Comparison of ENCODE assay signal across 14 cellular contexts in the genomic region with DNA sequence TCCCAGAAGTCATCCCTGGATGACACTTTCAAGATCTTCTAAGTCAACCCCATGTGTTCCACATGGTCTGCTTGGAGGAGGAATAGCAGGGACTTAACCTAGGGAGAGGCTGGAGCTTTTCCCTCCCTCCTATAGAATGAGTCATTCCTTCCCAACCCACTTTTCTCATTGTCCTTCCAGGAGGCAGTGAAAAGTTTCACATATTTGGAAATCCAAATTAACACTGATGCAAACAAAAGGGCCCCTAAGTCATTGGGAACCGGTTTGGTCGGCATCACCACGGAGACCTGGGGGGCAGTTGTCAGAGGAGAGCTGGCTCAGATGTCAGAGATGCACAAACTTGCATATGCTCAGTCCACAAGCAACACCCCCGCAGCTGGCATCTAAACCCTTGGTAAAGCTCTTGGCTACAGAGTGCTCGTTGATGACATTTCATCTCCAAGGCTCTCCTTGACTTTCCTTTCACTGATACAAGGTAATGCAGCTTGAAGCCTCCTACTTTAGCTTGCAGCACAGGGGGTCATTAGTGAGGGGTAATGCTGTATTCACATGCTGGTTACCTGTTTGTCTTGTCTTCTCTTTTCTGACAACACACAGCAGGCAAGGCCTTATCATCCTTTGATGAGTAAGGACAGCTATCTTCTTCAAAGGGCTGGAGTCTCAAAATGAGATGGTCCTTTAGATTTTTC. TPM values are rescaled to one million over a fixed set of nuclear protein-coding genes. Genes with fewer than 3 reads are reported as not detected.
DNase-seq lines count a peak whose midpoint lies in the region; ATAC-seq, FAIRE-seq and TF ChIP-seq lines count a peak whose summit lies in the region.
"Had no signal": no experiment of that assay in that cellular context is flagged by ENCODE, and none has a peak within 500 bp of the region (broad histone marks: within the 10 kb centered on the region; RNA-seq: fewer than 3 reads in every experiment).

No MANE protein-coding gene starts in this region.

- H3K27ac ChIP-seq in A549: peak overlapping the region; percentile 28 to 74; a peak in 3 of 6 replicates
- H3K27ac ChIP-seq in spleen: no peak overlapping the region
- H3K27ac ChIP-seq: adrenal gland, sigmoid colon, thoracic aorta had no signal

- no peaks in the 10 kb centered on the region for H3K27me3 ChIP-seq in spleen (replicated peaks in 1 of 7)
- H3K27me3 ChIP-seq: adrenal gland, sigmoid colon had no signal

- TF ChIP-seq CTCF in A549 (IDR thresholded peaks at IDR 0.05) (no peak), spleen (IDR thresholded peaks at IDR 0.05 in 8 of 11, conservative IDR thresholded peaks at IDR 0.05 in 3 of 11) (no peak)

- CTCF ChIA-PET in A549 (lab: Yijun Ruan, JAX): interaction anchor here (0.7 to 2.3 kb wide), 9 partner anchors 8 to 237 kb away, joined by 3 to 13 read pairs (median 3); no protein-coding TSS in a partner anchor

- no peak for FAIRE-seq in A549 (lab: Jason Lieb, UNC)

- H3K4me1 ChIP-seq in A549: peaks cover 39% of the 10 kb centered on the region
- peaks cover 0 to 33% (median 7%) of the 10 kb centered on the region in 6 donors for H3K4me1 ChIP-seq in spleen
- H3K4me1 ChIP-seq: adrenal gland had no signal

- H3K9me3 ChIP-seq in A549 (no peaks in the 10 kb centered on the region), spleen (no peaks in the 10 kb centered on the region)
- H3K9me3 ChIP-seq: adrenal gland, sigmoid colon, thoracic aorta had no signal

- WGBS in A549 (ENCODE audit: missing lambda C conversion rate): 7% methylated on average over 4 of the region's 5 CpGs
- 66 to 95% (median 87%) methylated on average over 5 of the region's 5 CpGs for WGBS in spleen, 5 donors

- no peak for TF ChIP-seq POLR2A in A549 (IDR thresholded peaks at IDR 0.05; ENCODE audit: low read length)
- TF ChIP-seq POLR2A in spleen (IDR thresholded peaks at IDR 0.05): no peak

- no peak overlapping the region for H3K4me3 ChIP-seq in A549
- H3K4me3 ChIP-seq in spleen: no peak overlapping the region
- H3K4me3 ChIP-seq: adrenal gland, sigmoid colon, thoracic aorta had no signal

- no peak for TF ChIP-seq EP300 in A549 (IDR thresholded peaks at IDR 0.05)

- no peaks in the 10 kb centered on the region for H3K36me3 ChIP-seq in spleen
- H3K36me3 ChIP-seq: adrenal gland, sigmoid colon, thoracic aorta had no signal

- no peak for TF ChIP-seq RAD21 in A549 (conservative IDR thresholded peaks at IDR 0.05 in 1 of 2, IDR thresholded peaks at IDR 0.05 in 1 of 2)

- peak overlapping the region; percentile 59 for H3K4me2 ChIP-seq in A549

- POLR2A ChIA-PET in A549 (lab: Yijun Ruan, JAX): no interaction called here

- DNase-seq in A549 (ENCODE audit: low read depth in 1 of 2, low spot score in 1 of 2): peak in 1 of 2 experiments; percentile 36
- peak; percentile 15 for DNase-seq in H4 (ENCODE audit: low spot score)
- peak; percentile 35 for DNase-seq in glomerular visceral epithelial cell (ENCODE audit: extremely low spot score)
- no peak for DNase-seq in NCI-H1105 treated with DMSO at 0.1 percent for 48 hours (lab: John Stamatoyannopoulos, UW)
- no peak for DNase-seq in cortex of kidney (lab: John Stamatoyannopoulos, UW)
- no peak for DNase-seq in spleen
- DNase-seq: adrenal gland, naive B cell, NCI-H2171 treated with DMSO at 0.1 percent for 48 hours, sigmoid colon had no signal

- intact Hi-C loops in spleen (cut with DNase I; ENCODE audit: low total_unique reads): no loop called here

- ATAC-seq in A549 (peak in 1 of 2 experiments; percentile 60; a peak in 3 of 6 replicates), SK-N-SH treated with all-trans-retinoic acid at 6 μM for 48 hours (peak; percentile 36; the same call in 2 of the 3 replicates), HG02840 (IDR thresholded peaks at IDR 0.05; ENCODE audit: low FRiP score, unreplicated experiment) (no peak)
- ATAC-seq: Panc1 had no signal

TF ChIP-seq in A549, 52 proteins besides CTCF, POLR2A, EP300 and RAD21:
- TF ChIP-seq GATA3 (IDR thresholded peaks at IDR 0.05; ENCODE audit: borderline replicate concordance): no peak
- TF ChIP-seq JUN (IDR thresholded peaks at IDR 0.05): no peak
- no peak for TF ChIP-seq HES2 (IDR thresholded peaks at IDR 0.05)
- TF ChIP-seq TP53 (CRISPR knock-in tag; IDR thresholded peaks at IDR 0.05): no peak
- TF ChIP-seq FOSL2 (IDR thresholded peaks at IDR 0.05): no peak
- TF ChIP-seq FOSL2 (CRISPR knock-in tag; IDR thresholded peaks at IDR 0.05): peak; percentile 38; the same call in 1 of the 2 replicates

TF ChIP-seq in SK-N-SH treated with all-trans-retinoic acid at 6 μM for 48 hours, 23 proteins besides CTCF, POLR2A, EP300 and RAD21 (continues in another document):
- TF ChIP-seq RARB (CRISPR knock-in tag; IDR thresholded peaks at IDR 0.05): no peak
- TF ChIP-seq ESRRG (CRISPR knock-in tag; IDR thresholded peaks at IDR 0.05): no peak
- no peak for TF ChIP-seq TOX (CRISPR knock-in tag; IDR thresholded peaks at IDR 0.05; ENCODE audit: borderline replicate concordance)
- no peak for TF ChIP-seq SNAI2 (CRISPR knock-in tag; IDR thresholded peaks at IDR 0.05)
- no peak for TF ChIP-seq PPARA (CRISPR knock-in tag; IDR thresholded peaks at IDR 0.05; ENCODE audit: borderline replicate concordance)
- no peak for TF ChIP-seq TSHZ2 (CRISPR knock-in tag; IDR thresholded peaks at IDR 0.05)
- no peak for TF ChIP-seq CSDC2 (CRISPR knock-in tag; IDR thresholded peaks at IDR 0.05)
- no peak for TF ChIP-seq ZFP3 (CRISPR knock-in tag; IDR thresholded peaks at IDR 0.05)
- TF ChIP-seq BACH2 (CRISPR knock-in tag; IDR thresholded peaks at IDR 0.05; ENCODE audit: borderline replicate concordance): no peak
- TF ChIP-seq ZFP30 (CRISPR knock-in tag; IDR thresholded peaks at IDR 0.05): no peak
- TF ChIP-seq, protein P1, sequence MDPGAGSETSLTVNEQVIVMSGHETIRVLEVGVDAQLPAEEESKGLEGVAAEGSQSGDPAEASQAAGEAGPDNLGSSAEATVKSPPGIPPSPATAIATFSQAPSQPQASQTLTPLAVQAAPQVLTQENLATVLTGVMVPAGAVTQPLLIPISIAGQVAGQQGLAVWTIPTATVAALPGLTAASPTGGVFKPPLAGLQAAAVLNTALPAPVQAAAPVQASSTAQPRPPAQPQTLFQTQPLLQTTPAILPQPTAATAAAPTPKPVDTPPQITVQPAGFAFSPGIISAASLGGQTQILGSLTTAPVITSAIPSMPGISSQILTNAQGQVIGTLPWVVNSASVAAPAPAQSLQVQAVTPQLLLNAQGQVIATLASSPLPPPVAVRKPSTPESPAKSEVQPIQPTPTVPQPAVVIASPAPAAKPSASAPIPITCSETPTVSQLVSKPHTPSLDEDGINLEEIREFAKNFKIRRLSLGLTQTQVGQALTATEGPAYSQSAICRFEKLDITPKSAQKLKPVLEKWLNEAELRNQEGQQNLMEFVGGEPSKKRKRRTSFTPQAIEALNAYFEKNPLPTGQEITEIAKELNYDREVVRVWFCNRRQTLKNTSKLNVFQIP (CRISPR knock-in tag; IDR thresholded peaks at IDR 0.05; ENCODE audit: borderline replicate concordance, low read depth): no peak
- no peak for TF ChIP-seq ZNF8 (CRISPR knock-in tag; IDR thresholded peaks at IDR 0.05)
- no peak for TF ChIP-seq GLIS3 (CRISPR knock-in tag; IDR thresholded peaks at IDR 0.05)
- TF ChIP-seq TCF4 (CRISPR knock-in tag; IDR thresholded peaks at IDR 0.05; ENCODE audit: borderline replicate concordance): no peak
- TF ChIP-seq ISL1 (CRISPR knock-in tag; IDR thresholded peaks at IDR 0.05): no peak
- TF ChIP-seq, protein P2, sequence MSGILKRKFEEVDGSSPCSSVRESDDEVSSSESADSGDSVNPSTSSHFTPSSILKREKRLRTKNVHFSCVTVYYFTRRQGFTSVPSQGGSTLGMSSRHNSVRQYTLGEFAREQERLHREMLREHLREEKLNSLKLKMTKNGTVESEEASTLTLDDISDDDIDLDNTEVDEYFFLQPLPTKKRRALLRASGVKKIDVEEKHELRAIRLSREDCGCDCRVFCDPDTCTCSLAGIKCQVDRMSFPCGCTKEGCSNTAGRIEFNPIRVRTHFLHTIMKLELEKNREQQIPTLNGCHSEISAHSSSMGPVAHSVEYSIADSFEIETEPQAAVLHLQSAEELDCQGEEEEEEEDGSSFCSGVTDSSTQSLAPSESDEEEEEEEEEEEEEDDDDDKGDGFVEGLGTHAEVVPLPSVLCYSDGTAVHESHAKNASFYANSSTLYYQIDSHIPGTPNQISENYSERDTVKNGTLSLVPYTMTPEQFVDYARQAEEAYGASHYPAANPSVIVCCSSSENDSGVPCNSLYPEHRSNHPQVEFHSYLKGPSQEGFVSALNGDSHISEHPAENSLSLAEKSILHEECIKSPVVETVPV (CRISPR knock-in tag; IDR thresholded peaks at IDR 0.05): no peak

RNA-seq across cellular contexts. Expression of gene LRRC8D, which starts 12.3 kb away (rescaled TPM):
- polyA plus RNA-seq in A549 (2011; rRNA removed): 76.7 and 77.4 TPM in 2 replicates
- polyA plus RNA-seq in A549 (2012; cell fraction: cytosol; rRNA removed): 40.4 and 48.8 TPM in 2 replicates
- 32.9 and 46.0 TPM in 2 replicates for polyA plus RNA-seq in A549 (2012; cell fraction: nucleus; rRNA removed)
- polyA plus RNA-seq in A549 (2017; fragmentation: RNase III; extraction: RNeasy Plus Mini Kit Qiagen cat#74134 plus additional on column Dnase treatment): 41.8 to 49.7 TPM (median 47.0 TPM) in 3 replicates
- polyA minus RNA-seq in A549 (2011; rRNA and poly(A)+ RNA removed): 77.8 and 84.0 TPM in 2 replicates
- total RNA-seq in H4 (2014; rRNA removed; shearing (Covaris generic)): 22.9 and 25.2 TPM in 2 replicates
- 10 to 100 TPM; 27.5 to 42.0 (median 37.0) TPM for total RNA-seq in spleen
- polyA plus RNA-seq in spleen: 10 to 100 TPM; 12.8 to 14.4 (median 13.6) TPM

Comparison
In these comparisons a context has a peak if more than half of its experiments do, and no peak if none do; other contexts are left out.
1. DNase-seq: peak in H4 (single experiment) and glomerular visceral epithelial cell (single experiment); none in NCI-H1105 treated with DMSO at 0.1 percent for 48 hours (single experiment), cortex of kidney (single experiment) and spleen (single experiment).
2. H3K27ac ChIP-seq: peak in A549 (2 of 2); none in spleen (0 of 8).